ENCODE assay signal across 9 cellular contexts in genomic region chr2:113240915-113241911, GRCh38. TPM values are rescaled to one million over a fixed set of nuclear protein-coding genes. Genes with fewer than 3 reads are reported as not detected.
DNase-seq lines count a peak whose midpoint lies in the region; ATAC-seq and TF ChIP-seq lines count a peak whose summit lies in the region.
"Had no signal": no experiment of that assay in that cellular context is flagged by ENCODE, and none has a peak within 500 bp of the region (broad histone marks: within the 10 kb centered on the region; RNA-seq: fewer than 3 reads in every experiment).

No MANE protein-coding gene starts in this region.

- ATAC-seq in stimulated activated naive B cell treated with anti-CD40 and anti-IgM and Interleukin-4, amounts not matched to agents 10 μg/mL and 1 μg/mL and 100 μg/mL, for 72 hours (replicated peaks): peak; percentile 75 to 85

- H3K4ac ChIP-seq in mesendoderm (ENCODE audit: low read depth, low read length): no peak overlapping the region

- H2AFZ ChIP-seq in GM23248: no peak overlapping the region

- peaks cover 38% of the 10 kb centered on the region for H3F3A ChIP-seq in GM23248 (ENCODE audit: insufficient read depth)

- H3K27me3 ChIP-seq in GM23248 (replicated peaks; ENCODE audit: insufficient read depth) (no peaks in the 10 kb centered on the region), SJCRH30 (no peaks in the 10 kb centered on the region), mesendoderm (ENCODE audit: insufficient read depth, low read length, poor library complexity) (no peaks in the 10 kb centered on the region)

- H3K27ac ChIP-seq in GM23248: peak overlapping the region; percentile 94
- H3K27ac ChIP-seq in SJCRH30: no peak overlapping the region; the same call in 1 of the 2 replicates
- peak overlapping the region; percentile 60 for H3K27ac ChIP-seq in caudate nucleus (ENCODE audit: low read depth, low read length)
- no peak overlapping the region for H3K27ac ChIP-seq in mesendoderm (ENCODE audit: low read depth, low read length)
- H3K27ac ChIP-seq: KMS-11 had no signal

- H3K4me3 ChIP-seq in GM23248 (peak overlapping the region; percentile 56), SJCRH30 (no peak overlapping the region), mesendoderm (ENCODE audit: low read length) (no peak overlapping the region)

- H3K79me2 ChIP-seq in GM23248 (ENCODE audit: insufficient read depth) (peaks cover 67% of the 10 kb centered on the region), mesendoderm (ENCODE audit: control insufficient read depth, insufficient read depth, low read length) (no peaks in the 10 kb centered on the region)

- H3K9me2 ChIP-seq in GM23248 (ENCODE audit: insufficient read depth): no peaks in the 10 kb centered on the region

- no peak overlapping the region for H4K8ac ChIP-seq in mesendoderm (ENCODE audit: low read depth, low read length)

- H3K27ac Mint-ChIP-seq in stimulated activated naive B cell treated with anti-CD40 and anti-IgM and Interleukin-4, amounts not matched to agents 10 μg/mL and 1 μg/mL and 100 μg/mL, for 72 hours: peak overlapping the region; percentile 70

- no peak overlapping the region for H3K18ac ChIP-seq in mesendoderm (ENCODE audit: low read length)

- H3K36me3 ChIP-seq in GM23248 (ENCODE audit: low read depth) (no peaks in the 10 kb centered on the region; the same call in 1 of the 2 replicates), SJCRH30 (0 out of 2 replicates have a peak, but pooled peaks cover 10% of the 10 kb centered on the region), mesendoderm (ENCODE audit: control insufficient read depth, insufficient read depth, low read length) (no peaks in the 10 kb centered on the region)

- H3K9me3 ChIP-seq in GM23248 (ENCODE audit: low read depth) (no peaks in the 10 kb centered on the region), SJCRH30 (replicated peaks) (no peaks in the 10 kb centered on the region)

- peaks cover 10 to 16% of the 10 kb centered on the region in 2 donors for H3K36me3 Mint-ChIP-seq in stimulated activated naive B cell treated with anti-CD40 and anti-IgM and Interleukin-4, amounts not matched to agents 10 μg/mL and 1 μg/mL and 100 μg/mL, for 72 hours

- H4K5ac ChIP-seq in mesendoderm (ENCODE audit: low read length): no peak overlapping the region

- H2BK15ac ChIP-seq in mesendoderm (replicated peaks; ENCODE audit: low read depth): no peak overlapping the region

- 49 to 52% methylated on average over 18 of the region's 18 CpGs for WGBS in GM23248 (ENCODE audit: low coverage in 1 of 2, low lambda C conversion rate in 2 of 2, missing lambda C conversion rate in 2 of 2), 2 experiments
- WGBS in mesendoderm (ENCODE audit: extremely low coverage, insufficient coverage, low lambda C conversion rate): no CpG with 5 or more reads among the region's 18 CpGs

- H3K79me1 ChIP-seq in mesendoderm (ENCODE audit: low read length): no peaks in the 10 kb centered on the region

- H3K23ac ChIP-seq in mesendoderm (ENCODE audit: low read length): no peak overlapping the region

- no peak overlapping the region for H2AK5ac ChIP-seq in mesendoderm (ENCODE audit: low read length)

- H3K27me3 Mint-ChIP-seq in stimulated activated naive B cell treated with anti-CD40 and anti-IgM and Interleukin-4, amounts not matched to agents 10 μg/mL and 1 μg/mL and 100 μg/mL, for 72 hours: peaks cover 0 to 6% of the 10 kb centered on the region in 2 donors

- H3K4me1 ChIP-seq in GM23248 (ENCODE audit: insufficient read depth) (peaks cover 42% of the 10 kb centered on the region), SJCRH30 (peaks cover 20% of the 10 kb centered on the region), mesendoderm (ENCODE audit: control insufficient read depth, low read depth, low read length) (no peaks in the 10 kb centered on the region)

- no peaks in the 10 kb centered on the region for H3K9me3 Mint-ChIP-seq in stimulated activated naive B cell treated with anti-CD40 and anti-IgM and Interleukin-4, amounts not matched to agents 10 μg/mL and 1 μg/mL and 100 μg/mL, for 72 hours

- H2BK120ac ChIP-seq in mesendoderm (ENCODE audit: low read depth, low read length): no peak overlapping the region

- DNase-seq in GM23248 (peak; percentile 99), SJCRH30 (peak; percentile 42 to 49), caudate nucleus (lab: John Stamatoyannopoulos, UW) (peak in 19 of 61 donors; percentile 8 to 85 (median 24)), mesendoderm (peak; percentile 87), NCI-H2107 treated with DMSO at 0.1 percent for 48 hours (lab: John Stamatoyannopoulos, UW; ENCODE audit: unreplicated experiment) (no peak), GM13977 (ENCODE audit: low spot score) (no peak), NCI-H526 (lab: John Stamatoyannopoulos, UW) (no peak)
- no peak for DNase-seq in stimulated activated naive B cell treated with anti-CD40 and anti-IgM and Interleukin-4, amounts not matched to agents 10 μg/mL and 1 μg/mL and 100 μg/mL, for 72 hours

- H4K20me1 ChIP-seq in GM23248 (ENCODE audit: insufficient read depth): no peaks in the 10 kb centered on the region

- in situ Hi-C loops in GM23248 (cut with MboI): no loop called here
- in situ Hi-C loops in GM13977 (cut with MboI; ENCODE audit: low pct_unique_long_range_greater_than_20kb, low sequenced_read_pairs, unreplicated experiment): no loop called here

- H3K9ac ChIP-seq in GM23248: peak overlapping the region; percentile 73
- no peak overlapping the region for H3K9ac ChIP-seq in mesendoderm (ENCODE audit: low read length)
- H3K9ac ChIP-seq: KMS-11 had no signal

- TF ChIP-seq CTCF in GM13977 (IDR thresholded peaks at IDR 0.05; ENCODE audit: extremely low read depth, insufficient read depth, missing control alignments): no peak

- H2BK5ac ChIP-seq in mesendoderm (ENCODE audit: low read length): no peak overlapping the region

- H3K4me1 Mint-ChIP-seq in stimulated activated naive B cell treated with anti-CD40 and anti-IgM and Interleukin-4, amounts not matched to agents 10 μg/mL and 1 μg/mL and 100 μg/mL, for 72 hours: peaks cover 16 to 59% of the 10 kb centered on the region in 2 donors

- H3K4me3 Mint-ChIP-seq in stimulated activated naive B cell treated with anti-CD40 and anti-IgM and Interleukin-4, amounts not matched to agents 10 μg/mL and 1 μg/mL and 100 μg/mL, for 72 hours: peak overlapping the region in 1 of 2 donors; percentile 23

- H3K4me2 ChIP-seq in GM23248 (ENCODE audit: unreplicated experiment): peak overlapping the region; percentile 80
- H3K4me2 ChIP-seq in mesendoderm (ENCODE audit: low read length): no peak overlapping the region
- H3K4me2 ChIP-seq: KMS-11 had no signal

- no peak overlapping the region for H3K56ac ChIP-seq in mesendoderm (ENCODE audit: low read length)

RNA-seq across cellular contexts. Expression of gene PAX8, which starts 37.5 kb away (rescaled TPM):
- 2.1 and 5.8 TPM in 2 replicates for total RNA-seq in GM23248 (2014; rRNA removed; shearing (Covaris generic))
- 13.1 and 20.4 TPM in 2 replicates for polyA plus RNA-seq in GM23248 (2016; fragmentation: Nextera tagmentation; extraction: Ambion mirVana)
- 0.99 and 1.3 TPM in 2 replicates for total RNA-seq in SJCRH30 (2014; rRNA removed; shearing (Covaris generic))
- polyA plus RNA-seq in mesendoderm (2013, experiment 1 of 2): 0.06 TPM
- polyA plus RNA-seq in mesendoderm (2013, experiment 2 of 2): 0.08 TPM

Comparison
In these comparisons a context has a peak if more than half of its experiments do, and no peak if none do; other contexts are left out.
1. DNase-seq: peak in GM23248 (single experiment), SJCRH30 (2 of 2) and mesendoderm (single experiment); none in stimulated activated naive B cell treated with anti-CD40 and anti-IgM and Interleukin-4, amounts not matched to agents 10 μg/mL and 1 μg/mL and 100 μg/mL, for 72 hours (single experiment), NCI-H2107 treated with DMSO at 0.1 percent for 48 hours (single experiment), GM13977 (single experiment) and NCI-H526 (0 of 2).
2. H3K27ac ChIP-seq: peak in GM23248 (single experiment) and caudate nucleus (single experiment); none in SJCRH30 (single experiment) and mesendoderm (single experiment).